Comparison of ENCODE assay signal across 8 cellular contexts in genomic region chr15:74489518-74490338, GRCh38. TPM values are rescaled to one million over a fixed set of nuclear protein-coding genes. Genes with fewer than 3 reads are reported as not detected.
A peak's percentile ranks its signal among the peaks of the same experiment; 100 is the strongest.
DNase-seq lines count a peak whose midpoint lies in the region; ATAC-seq, FAIRE-seq and TF ChIP-seq lines count a peak whose summit lies in the region.

No MANE protein-coding gene starts in this region.

- H3K4me3 ChIP-seq in A549 = no peak overlapping the region
- peak overlapping the region; percentile 19 for H3K4me3 ChIP-seq in GM12875 (ENCODE audit: low read depth, low read length)

- ATAC-seq in A549 (peak; percentile 76 to 92), T-cell (replicated peaks in 1 of 4) (peak; percentile 88 to 91 (median 90)), HG03025 (IDR thresholded peaks at IDR 0.05; ENCODE audit: low FRiP score, unreplicated experiment) (no peak)

- WGBS in A549 (ENCODE audit: missing lambda C conversion rate) = 28% methylated on average over 9 of the region's 9 CpGs

- peaks cover 14 to 17% (median 16%) of the 10 kb centered on the region in 3 donors for H3K4me1 Mint-ChIP-seq in T-cell

- no peak for FAIRE-seq in A549 (lab: Jason Lieb, UNC)

- H3K36me3 Mint-ChIP-seq in T-cell = peaks cover 11% of the 10 kb centered on the region

- H3K27ac ChIP-seq in A549 = no peak overlapping the region

- H3K4me3 Mint-ChIP-seq in T-cell = peak overlapping the region; percentile 6 to 57 (median 51)

- no peak for TF ChIP-seq POLR2A in A549 (IDR thresholded peaks at IDR 0.05; ENCODE audit: low read length)

- peak overlapping the region; percentile 13 to 73 for H3K27ac Mint-ChIP-seq in T-cell

- H3K27me3 Mint-ChIP-seq in T-cell = no peaks in the 10 kb centered on the region

- 0 out of 3 replicates have a peak overlapping the region, but pooled peaks have one; percentile 17 for H3K4me2 ChIP-seq in A549

- no peaks in the 10 kb centered on the region for H3K9me3 ChIP-seq in A549

- CTCF ChIA-PET in A549 (lab: Yijun Ruan, JAX) = interaction anchor here (0.7 to 2.2 kb wide), 14 partner anchors 10 to 281 kb away, joined by 3 to 9 read pairs (median 3); partner anchors contain the start of gene UBL7
- CTCF ChIA-PET in T-cell (lab: Charles Lee) = interaction anchor here (0.7 to 0.8 kb wide), 3 partner anchors 10 to 115 kb away, joined by 3 read pairs; no protein-coding TSS in a partner anchor

- peak; percentile 51 to 58 for DNase-seq in A549 (ENCODE audit: low read depth in 1 of 2, low spot score in 1 of 2)
- peak; percentile 92 for DNase-seq in KBM-7
- DNase-seq in T-cell = peak; percentile 42 to 80 (median 68)
- DNase-seq in amniotic epithelial cell (ENCODE audit: low read depth) = peak; percentile 20
- DNase-seq in iPS DF 19.7 (ENCODE audit: low read depth, low spot score) = peak; percentile 52
- DNase-seq in stimulated activated CD4-positive, alpha-beta T cell treated with anti-CD3 and anti-CD28 coated beads, Interleukin-15, amount 100 ng/mL, for 48 hours (ENCODE audit: low read depth in 2 of 2) = peak; percentile 49 to 68

- in situ Hi-C loops in KBM-7 (cut with MboI; ENCODE audit: low pct_unique_long_range_greater_than_20kb, low sequenced_read_pairs) = no loop called here

- no peaks in the 10 kb centered on the region for H3K9me3 Mint-ChIP-seq in T-cell

- POLR2A ChIA-PET in A549 (lab: Yijun Ruan, JAX) (interaction anchor here (0.6 kb wide), 1 partner anchor 126 kb away, joined by 3 read pairs; the partner anchor contains the start of gene CLK3), T-cell (lab: Charles Lee) (interaction anchor here in 1 of 2 donors (0.5 kb wide), 1 partner anchor 28 kb away, joined by 4 read pairs; no protein-coding TSS in a partner anchor)

- TF ChIP-seq RAD21 in A549 (conservative IDR thresholded peaks at IDR 0.05 in 1 of 2, IDR thresholded peaks at IDR 0.05 in 1 of 2) = peak; percentile 33 to 42; a peak in 3 of 5 replicates

- 0 out of 3 replicates have a peak, but pooled peaks cover 2% of the 10 kb centered on the region for H3K4me1 ChIP-seq in A549

- no peak for TF ChIP-seq EP300 in A549 (IDR thresholded peaks at IDR 0.05)

- peak; percentile 59 for TF ChIP-seq CTCF in A549 (IDR thresholded peaks at IDR 0.05)
- peak; percentile 79 for TF ChIP-seq CTCF in GM12875 (IDR thresholded peaks at IDR 0.05; ENCODE audit: borderline replicate concordance, insufficient read depth, low read depth, low read length)

TF ChIP-seq in A549, 52 proteins besides CTCF, POLR2A, EP300 and RAD21:
- TF ChIP-seq SMC3 (IDR thresholded peaks at IDR 0.05) (peak; percentile 69), CBX8 (IDR thresholded peaks at IDR 0.05) (no peak)

RNA-seq across cellular contexts. Expression of gene UBL7, which starts 28.8 kb away (rescaled TPM):
- polyA plus RNA-seq in A549 (2011; rRNA removed) (48.5 and 62.4 TPM in 2 replicates), A549 (2017; fragmentation: RNase III; extraction: RNeasy Plus Mini Kit Qiagen cat#74134 plus additional on column Dnase treatment) (31.0 to 35.3 TPM (median 32.6 TPM) in 3 replicates)
- polyA plus RNA-seq in A549 (2012; cell fraction: cytosol; rRNA removed) = 38.9 and 55.9 TPM in 2 replicates
- polyA plus RNA-seq in A549 (2012; cell fraction: nucleus; rRNA removed) = 38.6 and 44.8 TPM in 2 replicates
- 41.1 and 56.9 TPM in 2 replicates for polyA minus RNA-seq in A549 (2011; rRNA and poly(A)+ RNA removed)
- 10 to 100 TPM; 26.1 to 59.9 (median 55.3) TPM for total RNA-seq in T-cell

RNA-seq across cellular contexts. Expression of gene ARID3B, which starts 51.3 kb away (rescaled TPM):
- polyA plus RNA-seq in A549 (2011; rRNA removed) = 2.3 and 2.5 TPM in 2 replicates
- 2.9 and 3.5 TPM in 2 replicates for polyA plus RNA-seq in A549 (2012; cell fraction: cytosol; rRNA removed)
- 9.9 and 11.5 TPM in 2 replicates for polyA plus RNA-seq in A549 (2012; cell fraction: nucleus; rRNA removed)
- polyA plus RNA-seq in A549 (2017; fragmentation: RNase III; extraction: RNeasy Plus Mini Kit Qiagen cat#74134 plus additional on column Dnase treatment) = 2.1 to 2.6 TPM (median 2.3 TPM) in 3 replicates
- 5.6 and 5.9 TPM in 2 replicates for polyA minus RNA-seq in A549 (2011; rRNA and poly(A)+ RNA removed)
- total RNA-seq in T-cell = 10 to 100 TPM; 36.2 to 48.7 (median 42.9) TPM

RNA-seq across cellular contexts. Expression of gene SEMA7A, which starts 56.0 kb away (rescaled TPM):
- polyA plus RNA-seq in A549 (2011; rRNA removed) = 0.44 and 0.63 TPM in 2 replicates
- polyA plus RNA-seq in A549 (2012; cell fraction: cytosol; rRNA removed) = 0.48 and 1.1 TPM in 2 replicates
- 3.1 and 4.8 TPM in 2 replicates for polyA plus RNA-seq in A549 (2012; cell fraction: nucleus; rRNA removed)
- polyA plus RNA-seq in A549 (2017; fragmentation: RNase III; extraction: RNeasy Plus Mini Kit Qiagen cat#74134 plus additional on column Dnase treatment) = 1.2 to 1.7 TPM (median 1.7 TPM) in 3 replicates
- polyA minus RNA-seq in A549 (2011; rRNA and poly(A)+ RNA removed) = 0.66 and 1.4 TPM in 2 replicates
- total RNA-seq in T-cell = 1 to 10 TPM; 2.0 to 4.7 (median 3.1) TPM

Comparison
In these comparisons a context has a peak if more than half of its experiments do, and no peak if none do; other contexts are left out.
1. DNase-seq: peak in every context shown above with its lines; median percentile 92 in KBM-7; 68 in T-cell; 58 in stimulated activated CD4-positive, alpha-beta T cell treated with anti-CD3 and anti-CD28 coated beads, Interleukin-15, amount 100 ng/mL, for 48 hours; 54 in A549; 52 in iPS DF 19.7; 20 in amniotic epithelial cell.